11 cellular contexts compared by ENCODE assay signal in genomic region chr14:31128601-31129526, GRCh38.
A peak's percentile ranks its signal among the peaks of the same experiment; 100 is the strongest.
DNase-seq lines count a peak whose midpoint lies in the region; ATAC-seq and TF ChIP-seq lines count a peak whose summit lies in the region.
"Had no signal": no experiment of that assay in that cellular context is flagged by ENCODE, and none has a peak within 500 bp of the region (broad histone marks: within the 10 kb centered on the region; RNA-seq: fewer than 3 reads in every experiment).

No MANE protein-coding gene starts in this region.

- no peaks in the 10 kb centered on the region for H3K9me3 ChIP-seq in PC-3 (ENCODE audit: low read length)
- H3K9me3 ChIP-seq: SJCRH30 had no signal

- no peaks in the 10 kb centered on the region for H3K9me3 Mint-ChIP-seq in naive B cell

- H3F3A ChIP-seq in PC-3 (ENCODE audit: low read length, unreplicated experiment), result no peaks in the 10 kb centered on the region

- POLR2A ChIA-PET in PC-3 (lab: Charles Lee; ENCODE audit: unreplicated experiment), result no interaction called here

- H3K4me2 ChIP-seq in PC-3 (ENCODE audit: low read length), result no peak overlapping the region

- no peak overlapping the region for H3K4me3 Mint-ChIP-seq in naive B cell

- H3K27ac ChIP-seq in PC-3 (ENCODE audit: low read length), result no peak overlapping the region
- H3K27ac ChIP-seq: epithelial cell of prostate, SJCRH30 had no signal

- BruUV-seq in PC-3 (replicated peaks; lab: Mats Ljungman, UMichigan), result TSS peak; percentile 19

- H3K27me3 ChIP-seq in PC-3 (ENCODE audit: low read length), result no peaks in the 10 kb centered on the region
- H3K27me3 ChIP-seq: SJCRH30 had no signal

- no peaks in the 10 kb centered on the region for H4K20me1 ChIP-seq in PC-3 (ENCODE audit: low read length)

- intact Hi-C loops in PC-3 (cut with micrococcal nuclease), result no loop called here

- TF ChIP-seq CTCF in GM12865 (IDR thresholded peaks at IDR 0.05; ENCODE audit: insufficient read depth, low read depth, low read length, missing control alignments) (no peak), PC-3 (conservative IDR thresholded peaks at IDR 0.05; ENCODE audit: low read depth, low read length) (no peak)

- peak; percentile 28 for DNase-seq in GM12865 (ENCODE audit: low read depth)
- no peak for DNase-seq in PC-3
- DNase-seq in naive B cell, result peak; percentile 20
- DNase-seq in EL, result no peak
- no peak for DNase-seq in DMS79 (lab: John Stamatoyannopoulos, UW)
- DNase-seq: NCI-H2227 treated with DMSO at 0.1 percent for 48 hours; SJCRH30; stimulated activated naive CD4-positive, alpha-beta T cell treated with Interleukin-2 at 50 U/mL for 16 hours had no signal

- H3K36me3 ChIP-seq in PC-3 (ENCODE audit: low read depth, low read length), result peaks cover 47% of the 10 kb centered on the region

- H3K4me3 ChIP-seq in GM12865 (ENCODE audit: low read depth, low read length) (no peak overlapping the region), PC-3 (ENCODE audit: low read length) (no peak overlapping the region)
- H3K4me3 ChIP-seq: SJCRH30 had no signal

- peak; percentile 63 for ATAC-seq in GM21786 (IDR thresholded peaks at IDR 0.05; ENCODE audit: unreplicated experiment)
- ATAC-seq in PC-3, result no peak
- peak; percentile 80 to 86 for ATAC-seq in naive B cell (ENCODE audit: low read depth in 2 of 2)
- ATAC-seq in HG02759 (IDR thresholded peaks at IDR 0.05; ENCODE audit: unreplicated experiment), result no peak

- peaks cover 7 to 28% of the 10 kb centered on the region in 2 donors for H3K36me3 Mint-ChIP-seq in naive B cell

- H3K27ac Mint-ChIP-seq in naive B cell, result peak overlapping the region; percentile 3 to 85 (median 47)

- peaks cover 14 to 18% (median 16%) of the 10 kb centered on the region in 3 donors for H3K4me1 Mint-ChIP-seq in naive B cell

- no peaks in the 10 kb centered on the region for H3K4me1 ChIP-seq in PC-3 (ENCODE audit: insufficient read depth, low read length)
- H3K4me1 ChIP-seq: SJCRH30 had no signal

- CTCF ChIA-PET in PC-3 (lab: Charles Lee), result no interaction called here

- no peaks in the 10 kb centered on the region for H3K27me3 Mint-ChIP-seq in naive B cell

- no peak overlapping the region for H3K9ac ChIP-seq in PC-3 (ENCODE audit: low read length)

- no peaks in the 10 kb centered on the region for H3K9me2 ChIP-seq in PC-3 (replicated peaks; ENCODE audit: low read length)

- H3K79me2 ChIP-seq in PC-3 (ENCODE audit: low read length), result no peaks in the 10 kb centered on the region

- H2AFZ ChIP-seq in PC-3 (ENCODE audit: low read length), result no peak overlapping the region

Comparison
In these comparisons a context has a peak if more than half of its experiments do, and no peak if none do; other contexts are left out.
1. DNase-seq: peak in GM12865 (single experiment) and naive B cell (single experiment); none in PC-3 (single experiment), EL (single experiment) and DMS79 (single experiment).
2. ATAC-seq: peak in GM21786 (single experiment) and naive B cell (2 of 2); none in PC-3 (single experiment) and HG02759 (single experiment).